11 cellular contexts compared by ENCODE assay signal in the genomic region with DNA sequence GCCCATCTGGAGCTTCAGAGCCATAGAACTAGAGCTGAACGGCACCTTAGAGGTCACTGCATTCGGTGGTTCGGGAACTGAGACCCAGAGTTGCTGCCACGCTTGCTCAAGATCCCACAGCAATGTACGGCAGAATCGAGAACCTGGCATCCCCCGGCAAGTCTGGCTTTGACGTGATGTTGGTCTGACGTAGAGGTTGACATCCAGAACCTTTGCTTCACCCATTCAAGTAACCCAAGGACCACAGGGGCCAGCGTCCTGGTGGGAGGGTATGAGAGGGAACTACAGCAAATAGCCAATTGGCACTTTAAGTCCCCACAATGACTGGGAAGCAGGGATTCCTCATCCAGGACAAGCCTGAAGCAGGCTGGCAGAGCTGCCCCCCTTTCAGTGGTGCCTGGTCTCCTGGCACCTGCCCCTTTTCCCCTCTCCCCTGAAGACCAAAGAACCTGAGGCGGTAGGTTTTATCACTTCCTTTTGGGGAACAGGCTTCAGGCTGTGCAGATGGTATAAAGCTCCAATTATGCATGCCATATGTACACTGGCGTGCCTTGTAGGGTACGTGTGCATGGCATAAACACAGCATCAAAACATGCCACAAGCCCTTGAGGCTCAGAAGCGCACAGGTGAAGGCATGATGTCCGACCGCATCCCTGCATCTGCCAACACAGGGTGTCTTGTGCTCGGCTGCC. TPM values are rescaled to one million over a fixed set of nuclear protein-coding genes. Genes with fewer than 3 reads are reported as not detected.
DNase-seq lines count a peak whose midpoint lies in the region; ATAC-seq and TF ChIP-seq lines count a peak whose summit lies in the region.
"Had no signal": no experiment of that assay in that cellular context is flagged by ENCODE, and none has a peak within 500 bp of the region (broad histone marks: within the 10 kb centered on the region; RNA-seq: fewer than 3 reads in every experiment).

No MANE protein-coding gene starts in this region.

- intact Hi-C loops in left ventricle myocardium superior (cut with micrococcal nuclease), result no loop called here
- intact Hi-C loops in mammary epithelial cell (cut with micrococcal nuclease), result no loop called here
- intact Hi-C loops in naive thymus-derived CD4-positive, alpha-beta T cell (cut with micrococcal nuclease), result no loop called here
- intact Hi-C loops in uterus (cut with DNase I; ENCODE audit: low total_unique reads), result no loop called here

- peaks cover 0 to 2% (median 0%) of the 10 kb centered on the region in 11 donors for H3K9me3 Mint-ChIP-seq in naive thymus-derived CD4-positive, alpha-beta T cell
- H3K9me3 Mint-ChIP-seq: activated T-helper 17 cell treated with anti-CD3 and anti-CD28 coated beads, Interleukin-2, amount 50 U/mL, for 72 hours; natural killer cell had no signal

- BruUV-seq in mammary epithelial cell (replicated peaks; lab: Mats Ljungman, UMichigan), result no TSS peak

- POLR2A ChIA-PET in naive thymus-derived CD4-positive, alpha-beta T cell (lab: Charles Lee), result interaction anchor here (1.2 kb wide), 1 partner anchor 15 kb away, joined by 3 read pairs; a partner anchor contains a TSS

- peak overlapping the region; percentile 83 for H3K4me2 ChIP-seq in mammary epithelial cell (ENCODE audit: insufficient read depth, low read depth, low read length)

- ATAC-seq in left ventricle myocardium superior (no peak), GM21360 (IDR thresholded peaks at IDR 0.05; ENCODE audit: unreplicated experiment) (no peak)
- peak; percentile 18 for ATAC-seq in naive thymus-derived CD4-positive, alpha-beta T cell

- H3K4me3 Mint-ChIP-seq in naive thymus-derived CD4-positive, alpha-beta T cell, result peak overlapping the region in 4 of 10 donors; percentile 32 to 60 (median 42)
- H3K4me3 Mint-ChIP-seq: activated T-helper 17 cell treated with anti-CD3 and anti-CD28 coated beads, Interleukin-2, amount 50 U/mL, for 72 hours; natural killer cell had no signal

- H3K9me3 ChIP-seq in right atrium auricular region (no peaks in the 10 kb centered on the region), mammary epithelial cell (replicated peaks; ENCODE audit: insufficient read depth, low read length) (no peaks in the 10 kb centered on the region), uterus (no peaks in the 10 kb centered on the region)
- no peaks in the 10 kb centered on the region for H3K9me3 ChIP-seq in naive thymus-derived CD4-positive, alpha-beta T cell (ENCODE audit: control insufficient read depth in 2 of 3, low read length in 3 of 3)
- H3K9me3 ChIP-seq: MG63 had no signal

- no peak for TF ChIP-seq CTCF in right atrium auricular region (IDR thresholded peaks at IDR 0.05)
- TF ChIP-seq CTCF in mammary epithelial cell (conservative IDR thresholded peaks at IDR 0.05 in 1 of 2, IDR thresholded peaks at IDR 0.05 in 1 of 2; ENCODE audit: extremely low read depth in 1 of 2, insufficient read depth in 1 of 2, low read depth in 1 of 2, low read length in 2 of 2), result no peak
- TF ChIP-seq CTCF in uterus (IDR thresholded peaks at IDR 0.05), result no peak

- H3K9ac ChIP-seq in mammary epithelial cell (ENCODE audit: insufficient read depth, low read length), result no peak overlapping the region

- H4K20me1 ChIP-seq in mammary epithelial cell (ENCODE audit: insufficient read depth, low read length), result no peaks in the 10 kb centered on the region

- peaks cover 0 to under 1% (median 0%) of the 10 kb centered on the region in 5 donors for H3K36me3 Mint-ChIP-seq in naive thymus-derived CD4-positive, alpha-beta T cell
- H3K36me3 Mint-ChIP-seq: natural killer cell had no signal

- peak overlapping the region in 1 of 9 donors; percentile 45 for H3K27ac Mint-ChIP-seq in naive thymus-derived CD4-positive, alpha-beta T cell
- H3K27ac Mint-ChIP-seq: activated T-helper 17 cell treated with anti-CD3 and anti-CD28 coated beads, Interleukin-2, amount 50 U/mL, for 72 hours; natural killer cell had no signal

- 21% methylated on average over 17 of the region's 17 CpGs for WGBS in mammary epithelial cell (ENCODE audit: low coverage, missing lambda C conversion rate)

- dilution Hi-C loops in mammary epithelial cell (cut with HindIII; ENCODE audit: low sequenced_read_pairs), result no loop called here

- H3K4me1 Mint-ChIP-seq in naive thymus-derived CD4-positive, alpha-beta T cell, result peaks cover 0 to 11% (median 3%) of the 10 kb centered on the region in 7 donors
- H3K4me1 Mint-ChIP-seq: activated T-helper 17 cell treated with anti-CD3 and anti-CD28 coated beads, Interleukin-2, amount 50 U/mL, for 72 hours; natural killer cell had no signal

- H3K36me3 ChIP-seq in right atrium auricular region (no peaks in the 10 kb centered on the region), mammary epithelial cell (ENCODE audit: insufficient read depth, low read length) (no peaks in the 10 kb centered on the region), uterus (no peaks in the 10 kb centered on the region)
- no peaks in the 10 kb centered on the region for H3K36me3 ChIP-seq in naive thymus-derived CD4-positive, alpha-beta T cell (ENCODE audit: control insufficient read depth in 2 of 3, insufficient read depth in 3 of 3, low read length in 3 of 3)

- peak; percentile 61 for DNase-seq in right atrium auricular region (ENCODE audit: low spot score)
- DNase-seq in left ventricle myocardium superior, result no peak
- DNase-seq in mammary epithelial cell, result no peak
- DNase-seq in naive thymus-derived CD4-positive, alpha-beta T cell, result no peak
- no peak for DNase-seq in uterus
- no peak for DNase-seq in DMS153 (lab: John Stamatoyannopoulos, UW)
- DNase-seq in GM03348 (ENCODE audit: low spot score), result no peak
- DNase-seq: natural killer cell had no signal

- in situ Hi-C loops in mammary epithelial cell (cut with MboI; ENCODE audit: low sequenced_read_pairs in 2 of 2), result no loop called here

- H3K4me1 ChIP-seq in right atrium auricular region, result peaks cover 0 to 41% of the 10 kb centered on the region in 2 donors
- H3K4me1 ChIP-seq in mammary epithelial cell (ENCODE audit: insufficient read depth, low read length), result peaks cover 20% of the 10 kb centered on the region
- H3K4me1 ChIP-seq in naive thymus-derived CD4-positive, alpha-beta T cell (ENCODE audit: control insufficient read depth in 2 of 2, insufficient read depth in 2 of 2, low read length in 2 of 2), result no peaks in the 10 kb centered on the region
- peaks cover 4 to 19% of the 10 kb centered on the region in 2 donors for H3K4me1 ChIP-seq in uterus

- peak overlapping the region; percentile 70 for H2AFZ ChIP-seq in mammary epithelial cell (ENCODE audit: low read depth, low read length)

- peaks cover 0 to 12% (median 0%) of the 10 kb centered on the region in 5 donors for H3K27me3 Mint-ChIP-seq in naive thymus-derived CD4-positive, alpha-beta T cell
- H3K27me3 Mint-ChIP-seq: activated T-helper 17 cell treated with anti-CD3 and anti-CD28 coated beads, Interleukin-2, amount 50 U/mL, for 72 hours had no signal

- no peaks in the 10 kb centered on the region for H3K79me2 ChIP-seq in mammary epithelial cell (ENCODE audit: insufficient read depth, low read length)

- TF ChIP-seq POLR2A in uterus (IDR thresholded peaks at IDR 0.05), result no peak

- CTCF ChIA-PET in mammary epithelial cell (lab: Charles Lee; ENCODE audit: low non-redundant PET), result interaction anchor here (0.7 to 0.8 kb wide), 2 partner anchors 82 to 188 kb away, joined by 4 to 5 read pairs; no protein-coding TSS in a partner anchor
- CTCF ChIA-PET in naive thymus-derived CD4-positive, alpha-beta T cell (lab: Charles Lee), result interaction anchor here (0.6 kb wide), 1 partner anchor 80 kb away, joined by 3 read pairs; no protein-coding TSS in a partner anchor

- H3K4me3 ChIP-seq in right atrium auricular region (peak overlapping the region in 1 of 2 donors; percentile 47), mammary epithelial cell (replicated peaks in 1 of 3; ENCODE audit: insufficient read depth in 1 of 3, low read depth in 2 of 3, low read length in 3 of 3) (peak overlapping the region in 2 of 3 experiments; percentile 18 to 20), uterus (peak overlapping the region; percentile 42 to 46)
- H3K4me3 ChIP-seq in naive thymus-derived CD4-positive, alpha-beta T cell (ENCODE audit: low read length), result no peak overlapping the region
- H3K4me3 ChIP-seq: MG63 had no signal

- H3K27ac ChIP-seq in right atrium auricular region (peak overlapping the region; percentile 69 to 74), mammary epithelial cell (ENCODE audit: insufficient read depth, low read depth, low read length) (no peak overlapping the region), uterus (peak overlapping the region; percentile 65 to 70)
- H3K27ac ChIP-seq in naive thymus-derived CD4-positive, alpha-beta T cell (ENCODE audit: low read depth, low read length), result no peak overlapping the region

- H3K27me3 ChIP-seq in right atrium auricular region (no peaks in the 10 kb centered on the region), mammary epithelial cell (ENCODE audit: insufficient read depth, low read length) (no peaks in the 10 kb centered on the region), uterus (no peaks in the 10 kb centered on the region)
- no peaks in the 10 kb centered on the region for H3K27me3 ChIP-seq in naive thymus-derived CD4-positive, alpha-beta T cell (ENCODE audit: control insufficient read depth in 2 of 2, insufficient read depth in 2 of 2, low read length in 2 of 2)
- H3K27me3 ChIP-seq: MG63 had no signal

RNA-seq across cellular contexts. Expression of a gene that starts 15.3 kb away (rescaled TPM):
- total RNA-seq in right atrium auricular region (10 to 100 TPM; 12.7 to 14.2 TPM), left ventricle myocardium superior (25.4 TPM), mammary epithelial cell (1 to 10 TPM; 5.2 TPM), uterus (10 to 100 TPM in 2 of 4 donors, 1 to 10 TPM in 2; 8.5 to 73.7 (median 15.1) TPM)
- 7.4 TPM for polyA plus RNA-seq in mammary epithelial cell
- 62.8 TPM for polyA minus RNA-seq in mammary epithelial cell
- 1 to 10 TPM; 3.8 to 8.4 (median 6.2) TPM for total RNA-seq in naive thymus-derived CD4-positive, alpha-beta T cell
- polyA plus RNA-seq in naive thymus-derived CD4-positive, alpha-beta T cell, result 1 to 10 TPM; 3.5 to 6.4 TPM

Comparison
In these comparisons a context has a peak if more than half of its experiments do, and no peak if none do; other contexts are left out.
1. H3K27ac ChIP-seq: peak in right atrium auricular region (2 of 2) and uterus (2 of 2); none in mammary epithelial cell (single experiment) and naive thymus-derived CD4-positive, alpha-beta T cell (single experiment).